10 cellular contexts compared by ENCODE assay signal in the genomic region with DNA sequence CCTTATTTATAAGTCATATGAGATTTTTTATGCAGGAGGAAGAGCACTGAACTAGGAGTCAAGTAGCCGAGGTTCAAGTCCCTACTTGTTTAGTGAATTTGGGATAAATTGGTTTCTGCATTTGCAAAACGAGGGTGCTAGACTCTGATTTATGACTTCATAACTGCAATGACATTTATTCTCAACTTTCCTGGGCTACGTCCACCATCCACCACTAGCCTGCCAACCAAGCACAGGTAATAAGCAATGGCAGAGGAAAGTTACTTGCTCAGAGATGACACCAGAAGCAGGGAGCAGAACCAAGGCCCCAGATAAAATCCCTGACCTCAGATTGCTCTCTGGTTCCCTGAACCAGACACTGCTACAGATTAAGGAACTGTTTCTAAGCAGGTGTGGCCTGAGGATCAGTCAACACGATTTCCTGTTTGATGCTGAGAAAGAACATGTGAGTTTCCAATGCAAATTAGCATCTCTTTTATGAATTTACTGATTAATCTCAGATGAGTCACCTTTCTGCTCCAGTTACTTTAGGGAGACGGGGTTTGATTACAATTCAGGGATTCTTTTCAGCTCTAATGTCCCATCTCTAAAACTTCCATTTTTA. TPM values are rescaled to one million over a fixed set of nuclear protein-coding genes. Genes with fewer than 3 reads are reported as not detected.
A peak's percentile ranks its signal among the peaks of the same experiment; 100 is the strongest.
DNase-seq lines count a peak whose midpoint lies in the region; ATAC-seq lines count a peak whose summit lies in the region.
"Had no signal": no experiment of that assay in that cellular context is flagged by ENCODE, and none has a peak within 500 bp of the region (broad histone marks: within the 10 kb centered on the region; RNA-seq: fewer than 3 reads in every experiment).

No MANE protein-coding gene starts in this region.

- WGBS in GM23248 (ENCODE audit: low coverage in 1 of 2, low lambda C conversion rate in 2 of 2, missing lambda C conversion rate in 2 of 2), 2 experiments = 32 to 33% methylated on average over 5 of the region's 5 CpGs
- WGBS in mesenchymal stem cell = 74% methylated on average over 3 of the region's 5 CpGs

- H3K4me2 ChIP-seq in GM23248 (ENCODE audit: unreplicated experiment) (no peak overlapping the region), mesenchymal stem cell (ENCODE audit: low read length, poor library complexity, severe bottlenecking) (no peak overlapping the region)
- H3K4me2 ChIP-seq: KMS-11 had no signal

- H2AFZ ChIP-seq in GM23248 (no peak overlapping the region), mesenchymal stem cell (ENCODE audit: low read depth, low read length) (no peak overlapping the region)

- H3K36me3 ChIP-seq in GM23248 (ENCODE audit: low read depth) (peaks cover 25% of the 10 kb centered on the region), KOPT-K1 (ENCODE audit: insufficient read depth, low read length) (no peaks in the 10 kb centered on the region), mesenchymal stem cell (ENCODE audit: control insufficient read depth in 1 of 2, insufficient read depth in 2 of 2, low read depth in 1 of 2, low read length in 2 of 2) (peaks cover 0 to 100% of the 10 kb centered on the region in 2 experiments)

- peaks cover 32% of the 10 kb centered on the region for H3F3A ChIP-seq in GM23248 (ENCODE audit: insufficient read depth)

- H3K4me1 ChIP-seq in GM23248 (ENCODE audit: insufficient read depth) = peaks cover 17% of the 10 kb centered on the region
- H3K4me1 ChIP-seq in mesenchymal stem cell (ENCODE audit: control insufficient read depth, insufficient read depth, low read depth, low read length) = peaks cover 2% of the 10 kb centered on the region

- peaks cover 9% of the 10 kb centered on the region for H4K20me1 ChIP-seq in GM23248 (ENCODE audit: insufficient read depth)

- no peak overlapping the region for H3K4me3 ChIP-seq in GM23248
- no peak overlapping the region for H3K4me3 ChIP-seq in mesenchymal stem cell (ENCODE audit: insufficient read depth in 1 of 2, low read depth in 1 of 2, low read length in 2 of 2)

- DNase-seq in GM23248 (peak; percentile 19), mesenchymal stem cell (no peak), NCI-H187 treated with DMSO at 0.1 percent for 48 hours (lab: John Stamatoyannopoulos, UW) (no peak), mucosa of gallbladder (ENCODE audit: low spot score) (no peak), Ammon's horn (ENCODE audit: low spot score) (no peak)
- no peak for DNase-seq in activated CD4-positive, alpha-beta T cell treated with anti-CD3 and anti-CD28 coated beads for 1 hour

- H3K14ac ChIP-seq in mesenchymal stem cell (ENCODE audit: low read length in 2 of 2) = no peak overlapping the region

- H2BK15ac ChIP-seq in mesenchymal stem cell (ENCODE audit: low read depth, poor library complexity, severe bottlenecking) = no peak overlapping the region

- H3K18ac ChIP-seq in mesenchymal stem cell (ENCODE audit: low read depth in 1 of 2, low read length in 2 of 2) = no peak overlapping the region

- H3K9me3 ChIP-seq in GM23248 (ENCODE audit: low read depth) (no peaks in the 10 kb centered on the region), KOPT-K1 (ENCODE audit: insufficient read depth, low read length, poor library complexity, severe bottlenecking) (no peaks in the 10 kb centered on the region), mesenchymal stem cell (ENCODE audit: control insufficient read depth, low read length) (no peaks in the 10 kb centered on the region)

- H3K9ac ChIP-seq in GM23248 = no peak overlapping the region
- H3K9ac ChIP-seq in mesenchymal stem cell (ENCODE audit: low read length) = peak overlapping the region; percentile 25
- H3K9ac ChIP-seq: KMS-11 had no signal

- H3K27me3 ChIP-seq in GM23248 (replicated peaks; ENCODE audit: insufficient read depth) (no peaks in the 10 kb centered on the region), mesenchymal stem cell (ENCODE audit: control insufficient read depth in 1 of 2, insufficient read depth in 1 of 2, low read length in 2 of 2) (no peaks in the 10 kb centered on the region)

- H3K27ac ChIP-seq in GM23248 (no peak overlapping the region), KOPT-K1 (ENCODE audit: low read depth, low read length, poor library complexity, severe bottlenecking) (peak overlapping the region; percentile 43), mesenchymal stem cell (ENCODE audit: low read length, poor library complexity, severe bottlenecking) (no peak overlapping the region)
- H3K27ac ChIP-seq: KMS-11 had no signal

- H4K8ac ChIP-seq in mesenchymal stem cell (ENCODE audit: low read length) = no peak overlapping the region

- H3K9me2 ChIP-seq in GM23248 (ENCODE audit: insufficient read depth) = no peaks in the 10 kb centered on the region

- no peak overlapping the region for H2AK5ac ChIP-seq in mesenchymal stem cell (ENCODE audit: low read length, severe bottlenecking)

- H4K91ac ChIP-seq in mesenchymal stem cell (ENCODE audit: low read length) = no peak overlapping the region

- H2BK120ac ChIP-seq in mesenchymal stem cell (ENCODE audit: low read depth, low read length) = no peak overlapping the region

- in situ Hi-C loops in GM23248 (cut with MboI) = no loop called here

- no peak overlapping the region for H2BK12ac ChIP-seq in mesenchymal stem cell (ENCODE audit: low read length in 2 of 2)

- peaks cover 69% of the 10 kb centered on the region for H3K79me2 ChIP-seq in GM23248 (ENCODE audit: insufficient read depth)

- H3K23ac ChIP-seq in mesenchymal stem cell (ENCODE audit: low read length in 2 of 2) = no peak overlapping the region

- H2BK5ac ChIP-seq in mesenchymal stem cell (ENCODE audit: low read depth, low read length, poor library complexity, severe bottlenecking) = no peak overlapping the region

- no peak overlapping the region for H3K4ac ChIP-seq in mesenchymal stem cell (ENCODE audit: low read depth in 1 of 2, low read length in 2 of 2)

- ATAC-seq in GM18858 (IDR thresholded peaks at IDR 0.05; ENCODE audit: unreplicated experiment) = peak; percentile 66

- H3K79me1 ChIP-seq in mesenchymal stem cell (replicated peaks; ENCODE audit: low read length, poor library complexity, severe bottlenecking) = no peaks in the 10 kb centered on the region

RNA-seq across cellular contexts. Expression of gene PLPP3, which starts 52.7 kb away (rescaled TPM):
- total RNA-seq in GM23248 (2014; rRNA removed; shearing (Covaris generic)) = 156 and 159 TPM in 2 replicates
- 79.5 and 80.1 TPM in 2 replicates for polyA plus RNA-seq in GM23248 (2016; fragmentation: Nextera tagmentation; extraction: Ambion mirVana)
- polyA plus RNA-seq in mesenchymal stem cell (2013, experiment 1 of 2) = 72.2 TPM
- polyA plus RNA-seq in mesenchymal stem cell (2013, experiment 2 of 2) = 74.4 TPM
- 68.2 TPM for total RNA-seq in mucosa of gallbladder
- total RNA-seq: activated naive CD4-positive, alpha-beta T cell treated with anti-CD3 and anti-CD28 coated beads, Interleukin-2, amount 50 U/mL, for 72 hours had no signal
